ENCODE assay signal across 14 cellular contexts in genomic region chr6:135638108-135638507, GRCh38.
DNase-seq lines count a peak whose midpoint lies in the region; ATAC-seq and TF ChIP-seq lines count a peak whose summit lies in the region.
"Had no signal": no experiment of that assay in that cellular context is flagged by ENCODE, and none has a peak within 500 bp of the region (broad histone marks: within the 10 kb centered on the region; RNA-seq: fewer than 3 reads in every experiment).

No MANE protein-coding gene starts in this region.

- peak overlapping the region; percentile 57 for H3K27ac Mint-ChIP-seq in activated CD8-positive, alpha-beta T cell treated with anti-CD3 and anti-CD28 coated beads for 36 hours
- no peak overlapping the region for H3K27ac Mint-ChIP-seq in activated CD8-positive, alpha-beta T cell treated with anti-CD3 and anti-CD28 coated beads, Interleukin-2, amount 10 ng/mL, durations not matched to agents 7 days and 5 days
- peak overlapping the region; percentile 78 for H3K27ac Mint-ChIP-seq in stimulated activated naive CD8-positive, alpha-beta T cell treated with anti-CD3 and anti-CD28 coated beads, Interleukin-15, Interleukin-2, amounts not matched to agents 100 ng/mL and 50 ng/mL, for 24 hours
- peak overlapping the region; percentile 79 for H3K27ac Mint-ChIP-seq in activated T-helper 2 cell treated with anti-CD3 and anti-CD28 coated beads, Interferon-gamma antibody, Interleukin-2, Interleukin-4, amounts not matched to agents 10 μg/mL and 5 μg/mL and 100 μg/mL, durations not matched to agents 14 hours and 24 hours and 36 hours
- H3K27ac Mint-ChIP-seq: CD4-positive, alpha-beta memory T cell had no signal

- ATAC-seq in activated CD8-positive, alpha-beta T cell treated with anti-CD3 and anti-CD28 coated beads for 36 hours = no peak
- ATAC-seq in activated CD8-positive, alpha-beta T cell treated with anti-CD3 and anti-CD28 coated beads, Interleukin-2, amount 10 ng/mL, durations not matched to agents 7 days and 5 days = no peak
- no peak for ATAC-seq in stimulated activated naive CD8-positive, alpha-beta T cell treated with anti-CD3 and anti-CD28 coated beads, Interleukin-15, Interleukin-2, amounts not matched to agents 100 U/mL and 50 U/mL, for 24 hours
- ATAC-seq: HCT116 had no signal

- peaks cover 38% of the 10 kb centered on the region for H3K4me1 Mint-ChIP-seq in activated CD8-positive, alpha-beta T cell treated with anti-CD3 and anti-CD28 coated beads for 36 hours (ENCODE audit: low read depth)
- H3K4me1 Mint-ChIP-seq in activated CD8-positive, alpha-beta T cell treated with anti-CD3 and anti-CD28 coated beads, Interleukin-2, amount 10 ng/mL, durations not matched to agents 7 days and 5 days (ENCODE audit: low read depth) = peaks cover 11% of the 10 kb centered on the region
- peaks cover 37% of the 10 kb centered on the region for H3K4me1 Mint-ChIP-seq in stimulated activated naive CD8-positive, alpha-beta T cell treated with anti-CD3 and anti-CD28 coated beads, Interleukin-15, Interleukin-2, amounts not matched to agents 100 ng/mL and 50 ng/mL, for 24 hours (ENCODE audit: low read depth)
- H3K4me1 Mint-ChIP-seq in activated T-helper 2 cell treated with anti-CD3 and anti-CD28 coated beads, Interferon-gamma antibody, Interleukin-2, Interleukin-4, amounts not matched to agents 10 μg/mL and 5 μg/mL and 100 μg/mL, durations not matched to agents 14 hours and 24 hours and 36 hours (ENCODE audit: low read depth) = peaks cover 59% of the 10 kb centered on the region

- H3K4me3 Mint-ChIP-seq in activated CD8-positive, alpha-beta T cell treated with anti-CD3 and anti-CD28 coated beads for 36 hours = no peak overlapping the region
- H3K4me3 Mint-ChIP-seq in activated CD8-positive, alpha-beta T cell treated with anti-CD3 and anti-CD28 coated beads, Interleukin-2, amount 10 ng/mL, durations not matched to agents 7 days and 5 days = no peak overlapping the region
- no peak overlapping the region for H3K4me3 Mint-ChIP-seq in stimulated activated naive CD8-positive, alpha-beta T cell treated with anti-CD3 and anti-CD28 coated beads, Interleukin-15, Interleukin-2, amounts not matched to agents 100 ng/mL and 50 ng/mL, for 24 hours
- H3K4me3 Mint-ChIP-seq in activated T-helper 2 cell treated with anti-CD3 and anti-CD28 coated beads, Interferon-gamma antibody, Interleukin-2, Interleukin-4, amounts not matched to agents 10 μg/mL and 5 μg/mL and 100 μg/mL, durations not matched to agents 14 hours and 24 hours and 36 hours (ENCODE audit: low read depth) = no peak overlapping the region
- H3K4me3 Mint-ChIP-seq: CD4-positive, alpha-beta memory T cell had no signal

- POLR2A ChIA-PET in activated CD8-positive, alpha-beta T cell treated with anti-CD3 and anti-CD28 coated beads for 36 hours (lab: Charles Lee) = interaction anchor here (0.9 kb wide), 1 partner anchor 15 kb away, joined by 3 read pairs; no protein-coding TSS in a partner anchor
- POLR2A ChIA-PET in activated CD8-positive, alpha-beta T cell treated with anti-CD3 and anti-CD28 coated beads, Interleukin-2, amount 10 ng/mL, durations not matched to agents 7 days and 5 days (lab: Charles Lee) = no interaction called here
- POLR2A ChIA-PET in GM10248 (lab: Yijun Ruan, JAX) = no interaction called here

- peaks cover 40% of the 10 kb centered on the region for H3K36me3 Mint-ChIP-seq in activated CD8-positive, alpha-beta T cell treated with anti-CD3 and anti-CD28 coated beads for 36 hours (ENCODE audit: low read depth)
- peaks cover 7% of the 10 kb centered on the region for H3K36me3 Mint-ChIP-seq in activated CD8-positive, alpha-beta T cell treated with anti-CD3 and anti-CD28 coated beads, Interleukin-2, amount 10 ng/mL, durations not matched to agents 7 days and 5 days (ENCODE audit: low read depth)
- H3K36me3 Mint-ChIP-seq in stimulated activated naive CD8-positive, alpha-beta T cell treated with anti-CD3 and anti-CD28 coated beads, Interleukin-15, Interleukin-2, amounts not matched to agents 100 ng/mL and 50 ng/mL, for 24 hours (ENCODE audit: low read depth) = peaks cover 36% of the 10 kb centered on the region
- H3K36me3 Mint-ChIP-seq in activated T-helper 2 cell treated with anti-CD3 and anti-CD28 coated beads, Interferon-gamma antibody, Interleukin-2, Interleukin-4, amounts not matched to agents 10 μg/mL and 5 μg/mL and 100 μg/mL, durations not matched to agents 14 hours and 24 hours and 36 hours (ENCODE audit: low read depth) = peaks cover 85% of the 10 kb centered on the region
- H3K36me3 Mint-ChIP-seq: CD4-positive, alpha-beta memory T cell had no signal

- no peak for TF ChIP-seq CTCF in activated CD8-positive, alpha-beta T cell treated with anti-CD3 and anti-CD28 coated beads for 36 hours (IDR thresholded peaks at IDR 0.05)
- no peak for TF ChIP-seq CTCF in GM10248 (IDR thresholded peaks at IDR 0.05; ENCODE audit: control extremely low read depth, extremely low read depth, low read depth, missing control alignments)

- intact Hi-C loops in activated CD8-positive, alpha-beta T cell treated with anti-CD3 and anti-CD28 coated beads for 36 hours (cut with micrococcal nuclease) = no loop called here
- intact Hi-C loops in activated T-helper 2 cell treated with anti-CD3 and anti-CD28 coated beads, Interferon-gamma antibody, Interleukin-2, Interleukin-4, amounts not matched to agents 10 μg/mL and 5 μg/mL and 100 μg/mL, durations not matched to agents 14 hours and 24 hours and 36 hours (cut with micrococcal nuclease) = loop anchor here (2.0 kb wide), 1 partner anchor 51 kb away; no protein-coding TSS in a partner anchor

- DNase-seq in activated CD8-positive, alpha-beta T cell treated with anti-CD3 and anti-CD28 coated beads for 36 hours = no peak
- no peak for DNase-seq in activated CD8-positive, alpha-beta T cell treated with anti-CD3 and anti-CD28 coated beads, Interleukin-2, amount 10 ng/mL, durations not matched to agents 7 days and 5 days
- no peak for DNase-seq in stimulated activated naive CD8-positive, alpha-beta T cell treated with anti-CD3 and anti-CD28 coated beads, Interleukin-15, Interleukin-2, amounts not matched to agents 100 U/mL and 50 U/mL, for 24 hours
- DNase-seq in activated T-helper 2 cell treated with anti-CD3 and anti-CD28 coated beads, Interferon-gamma antibody, Interleukin-2, Interleukin-4, amounts not matched to agents 10 μg/mL and 5 μg/mL and 100 μg/mL, durations not matched to agents 14 hours and 24 hours and 36 hours (ENCODE audit: low spot score) = no peak
- DNase-seq in COLO829 (ENCODE audit: low spot score) = no peak
- no peak for DNase-seq in GM10248 (ENCODE audit: extremely low spot score)
- DNase-seq: BE2C; CD4-positive, alpha-beta memory T cell; COR-L47; DMS153; DMS79 treated with DMSO at 0.1 percent for 48 hours; EL had no signal

- CTCF ChIA-PET in activated CD8-positive, alpha-beta T cell treated with anti-CD3 and anti-CD28 coated beads for 36 hours (lab: Charles Lee) = no interaction called here
- CTCF ChIA-PET in activated CD8-positive, alpha-beta T cell treated with anti-CD3 and anti-CD28 coated beads, Interleukin-2, amount 10 ng/mL, durations not matched to agents 7 days and 5 days (lab: Charles Lee) = no interaction called here
- CTCF ChIA-PET in GM10248 (lab: Yijun Ruan, JAX) = interaction anchor here (1.4 kb wide), 1 partner anchor 49 kb away, joined by 3 read pairs; no protein-coding TSS in a partner anchor

- peaks cover 4% of the 10 kb centered on the region for H3K27me3 Mint-ChIP-seq in activated CD8-positive, alpha-beta T cell treated with anti-CD3 and anti-CD28 coated beads for 36 hours
- H3K27me3 Mint-ChIP-seq in activated CD8-positive, alpha-beta T cell treated with anti-CD3 and anti-CD28 coated beads, Interleukin-2, amount 10 ng/mL, durations not matched to agents 7 days and 5 days (ENCODE audit: low read depth) = peaks cover 2% of the 10 kb centered on the region
- peaks cover 16% of the 10 kb centered on the region for H3K27me3 Mint-ChIP-seq in stimulated activated naive CD8-positive, alpha-beta T cell treated with anti-CD3 and anti-CD28 coated beads, Interleukin-15, Interleukin-2, amounts not matched to agents 100 ng/mL and 50 ng/mL, for 24 hours
- H3K27me3 Mint-ChIP-seq in activated T-helper 2 cell treated with anti-CD3 and anti-CD28 coated beads, Interferon-gamma antibody, Interleukin-2, Interleukin-4, amounts not matched to agents 10 μg/mL and 5 μg/mL and 100 μg/mL, durations not matched to agents 14 hours and 24 hours and 36 hours (ENCODE audit: low read depth) = no peaks in the 10 kb centered on the region

- peaks cover 8% of the 10 kb centered on the region for H3K9me3 Mint-ChIP-seq in activated CD8-positive, alpha-beta T cell treated with anti-CD3 and anti-CD28 coated beads for 36 hours
- H3K9me3 Mint-ChIP-seq in activated CD8-positive, alpha-beta T cell treated with anti-CD3 and anti-CD28 coated beads, Interleukin-2, amount 10 ng/mL, durations not matched to agents 7 days and 5 days (ENCODE audit: insufficient read depth) = peaks cover 6% of the 10 kb centered on the region
- H3K9me3 Mint-ChIP-seq in stimulated activated naive CD8-positive, alpha-beta T cell treated with anti-CD3 and anti-CD28 coated beads, Interleukin-15, Interleukin-2, amounts not matched to agents 100 ng/mL and 50 ng/mL, for 24 hours = peaks cover 21% of the 10 kb centered on the region
- peaks cover 48% of the 10 kb centered on the region for H3K9me3 Mint-ChIP-seq in activated T-helper 2 cell treated with anti-CD3 and anti-CD28 coated beads, Interferon-gamma antibody, Interleukin-2, Interleukin-4, amounts not matched to agents 10 μg/mL and 5 μg/mL and 100 μg/mL, durations not matched to agents 14 hours and 24 hours and 36 hours
- H3K9me3 Mint-ChIP-seq: CD4-positive, alpha-beta memory T cell had no signal
